ENCODE assay signal across 28 cellular contexts in genomic region chr4:17698116-17698515, GRCh38.
"Had no signal": no experiment of that assay in that cellular context is flagged by ENCODE, and none has a peak within 500 bp of the region (broad histone marks: within the 10 kb centered on the region; RNA-seq: fewer than 3 reads in every experiment).

No MANE protein-coding gene starts in this region.

- H3K27ac ChIP-seq: stomach, suprapubic skin, testis, thoracic aorta, thyroid gland, tibial artery, tibial nerve, transverse colon, upper lobe of left lung, upper lobe of right lung, uterus, vagina had no signal

- H3K36me3 Mint-ChIP-seq: stimulated activated effector memory CD8-positive, alpha-beta T cell treated with anti-CD3 and anti-CD28 coated beads, Interleukin-12 subunit alpha, Interleukin-12 subunit beta, amount 100 ng/mL, for 72 hours; type B pancreatic cell had no signal

- DNase-seq: stimulated activated CD4-positive, alpha-beta T cell treated with anti-CD3 and anti-CD28 coated beads, Interleukin-2, amount 100 ng/mL, for 48 hours; stimulated activated CD4-positive, alpha-beta T cell treated with anti-CD3 and anti-CD28 coated beads, Interleukin-4, amount 100 ng/mL, for 1 hour; stimulated activated CD4-positive, alpha-beta T cell treated with anti-CD3 and anti-CD28 coated beads, Interleukin-4, amount 100 ng/mL, for 24 hours; stimulated activated CD4-positive, alpha-beta T cell treated with anti-CD3 and anti-CD28 coated beads, Interleukin-4, amount 100 ng/mL, for 4 hours; stimulated activated CD8-positive, alpha-beta memory T cell treated with anti-CD3 and anti-CD28 coated beads, Interleukin-4, amount 100 ng/mL, for 48 hours; stimulated activated naive B cell treated with anti-CD40 and anti-IgM and Interleukin-4, amounts not matched to agents 10 μg/mL and 1 μg/mL and 100 μg/mL, for 72 hours; stimulated activated naive CD4-positive, alpha-beta T cell; stimulated activated naive CD4-positive, alpha-beta T cell treated with Interleukin-2 at 50 U/mL for 16 hours; stimulated activated naive CD8-positive, alpha-beta T cell treated with anti-CD3 and anti-CD28 coated beads, Interleukin-15, amount 100 ng/mL, for 72 hours; stimulated activated naive CD8-positive, alpha-beta T cell treated with anti-CD3 and anti-CD28 coated beads, Interleukin-15, Interleukin-2, amounts not matched to agents 100 U/mL and 50 U/mL, for 24 hours; stomach; substantia nigra; testis; thyroid gland; tibial artery; transverse colon; trophoblast cell; upper lobe of left lung; upper lobe of right lung; uterus had no signal

- H3K4me3 ChIP-seq: stomach, suprapubic skin, testis, thoracic aorta, thyroid gland, tibial artery, tibial nerve, transverse colon, upper lobe of left lung, upper lobe of right lung, uterus, vagina had no signal

- H3K4me1 Mint-ChIP-seq: stimulated activated effector memory CD8-positive, alpha-beta T cell treated with anti-CD3 and anti-CD28 coated beads, Interleukin-12 subunit alpha, Interleukin-12 subunit beta, amount 100 ng/mL, for 72 hours; stimulated activated memory B cell treated with anti-CD40 and anti-IgM and Interleukin-4, amounts not matched to agents 10 μg/mL and 1 μg/mL and 100 μg/mL, for 72 hours; stimulated activated naive B cell treated with anti-CD40 and anti-IgM and Interleukin-4, amounts not matched to agents 10 μg/mL and 1 μg/mL and 100 μg/mL, for 72 hours; stimulated activated naive CD8-positive, alpha-beta T cell treated with anti-CD3 and anti-CD28 coated beads, Interleukin-15, amount 100 ng/mL, for 72 hours had no signal

- H3K27me3 ChIP-seq: stomach, suprapubic skin, testis, thyroid gland, tibial artery, tibial nerve, transverse colon, upper lobe of left lung, upper lobe of right lung, uterus, vagina had no signal

- H3K9me3 Mint-ChIP-seq: type B pancreatic cell had no signal

- H3K9me3 ChIP-seq: suprapubic skin, testis, thoracic aorta, thyroid gland, upper lobe of left lung, uterus, vagina had no signal

- ATAC-seq: stimulated activated effector memory CD8-positive, alpha-beta T cell treated with anti-CD3 and anti-CD28 coated beads, Interleukin-12 subunit alpha, Interleukin-12 subunit beta, amount 100 ng/mL, for 72 hours; stimulated activated memory B cell treated with anti-CD40 and anti-IgM and Interleukin-4, amounts not matched to agents 10 μg/mL and 1 μg/mL and 100 μg/mL, for 72 hours; stimulated activated naive B cell treated with anti-CD40 and anti-IgM and Interleukin-4, amounts not matched to agents 10 μg/mL and 1 μg/mL and 100 μg/mL, for 72 hours; stimulated activated naive CD8-positive, alpha-beta T cell treated with anti-CD3 and anti-CD28 coated beads, Interleukin-15, amount 100 ng/mL, for 72 hours; stimulated activated naive CD8-positive, alpha-beta T cell treated with anti-CD3 and anti-CD28 coated beads, Interleukin-15, Interleukin-2, amounts not matched to agents 100 U/mL and 50 U/mL, for 24 hours; upper lobe of right lung had no signal

- H3K27ac Mint-ChIP-seq: stimulated activated effector memory CD8-positive, alpha-beta T cell treated with anti-CD3 and anti-CD28 coated beads, Interleukin-12 subunit alpha, Interleukin-12 subunit beta, amount 100 ng/mL, for 72 hours; stimulated activated memory B cell treated with anti-CD40 and anti-IgM and Interleukin-4, amounts not matched to agents 10 μg/mL and 1 μg/mL and 100 μg/mL, for 72 hours; stimulated activated naive B cell treated with anti-CD40 and anti-IgM and Interleukin-4, amounts not matched to agents 10 μg/mL and 1 μg/mL and 100 μg/mL, for 72 hours; stimulated activated naive CD8-positive, alpha-beta T cell treated with anti-CD3 and anti-CD28 coated beads, Interleukin-15, amount 100 ng/mL, for 72 hours; stimulated activated naive CD8-positive, alpha-beta T cell treated with anti-CD3 and anti-CD28 coated beads, Interleukin-15, Interleukin-2, amounts not matched to agents 100 ng/mL and 50 ng/mL, for 24 hours; type B pancreatic cell had no signal

- H3K4me3 Mint-ChIP-seq: stimulated activated effector memory CD8-positive, alpha-beta T cell treated with anti-CD3 and anti-CD28 coated beads, Interleukin-12 subunit alpha, Interleukin-12 subunit beta, amount 100 ng/mL, for 72 hours; stimulated activated memory B cell treated with anti-CD40 and anti-IgM and Interleukin-4, amounts not matched to agents 10 μg/mL and 1 μg/mL and 100 μg/mL, for 72 hours; stimulated activated naive B cell treated with anti-CD40 and anti-IgM and Interleukin-4, amounts not matched to agents 10 μg/mL and 1 μg/mL and 100 μg/mL, for 72 hours; stimulated activated naive CD8-positive, alpha-beta T cell treated with anti-CD3 and anti-CD28 coated beads, Interleukin-15, amount 100 ng/mL, for 72 hours; stimulated activated naive CD8-positive, alpha-beta T cell treated with anti-CD3 and anti-CD28 coated beads, Interleukin-15, Interleukin-2, amounts not matched to agents 100 ng/mL and 50 ng/mL, for 24 hours; type B pancreatic cell had no signal

- H3K27me3 Mint-ChIP-seq: type B pancreatic cell had no signal

- H3K36me3 ChIP-seq: stomach, suprapubic skin, thoracic aorta, thyroid gland, tibial artery, tibial nerve, transverse colon, upper lobe of left lung, upper lobe of right lung, uterus, vagina had no signal

- H3K4me1 ChIP-seq: stomach, suprapubic skin, testis, thyroid gland, tibial artery, tibial nerve, transverse colon, upper lobe of left lung, upper lobe of right lung, uterus, vagina had no signal
